In the genomic region with DNA sequence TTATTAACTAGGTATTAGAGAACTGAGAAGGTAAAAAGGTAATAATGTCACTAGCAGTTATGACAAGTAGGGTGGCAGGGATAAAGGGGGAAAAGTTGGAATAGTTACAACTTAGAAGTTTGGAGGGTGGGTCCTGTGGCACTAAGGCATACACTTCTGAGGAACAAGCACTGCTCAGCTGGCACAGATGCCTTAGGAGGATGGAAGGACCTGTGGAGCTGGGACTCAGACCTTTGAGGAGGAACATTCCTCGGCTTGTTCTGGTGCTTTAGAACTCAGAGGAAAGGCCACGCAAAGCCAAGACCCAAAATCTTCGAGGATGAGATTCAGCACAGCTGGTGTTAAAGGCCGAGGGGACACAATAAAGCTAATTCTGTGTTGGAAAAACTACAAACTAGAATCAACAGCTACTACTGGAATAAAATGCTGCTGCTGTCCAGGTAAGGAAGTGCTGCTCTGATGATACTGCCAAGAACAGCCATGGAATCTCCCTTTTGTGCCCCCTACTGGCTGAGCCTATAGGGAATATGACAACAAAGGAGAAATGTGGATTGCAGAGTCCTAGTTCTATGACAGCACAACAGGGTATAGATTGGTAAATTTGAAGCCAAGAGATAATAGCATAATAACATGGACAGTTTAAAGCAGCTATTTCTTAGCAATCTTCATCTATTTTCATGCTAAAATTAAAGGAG, we compare ENCODE assay signal across 8 cellular contexts.
DNase-seq lines count a peak whose midpoint lies in the region; ATAC-seq and TF ChIP-seq lines count a peak whose summit lies in the region.

No MANE protein-coding gene starts in this region.

- H3K4me3 Mint-ChIP-seq in MCF 10A (ENCODE audit: unreplicated experiment): no peak overlapping the region

- H3K36me3 ChIP-seq in breast epithelium (no peaks in the 10 kb centered on the region), hepatocyte (replicated peaks; ENCODE audit: insufficient read depth, low read depth) (no peaks in the 10 kb centered on the region)

- TF ChIP-seq POLR2A in breast epithelium (IDR thresholded peaks at IDR 0.05): no peak

- no peak overlapping the region for H3K27ac Mint-ChIP-seq in MCF 10A (ENCODE audit: low read depth, unreplicated experiment)

- TF ChIP-seq CTCF in MCF 10A (IDR thresholded peaks at IDR 0.05; ENCODE audit: unreplicated experiment): peak; percentile 42
- TF ChIP-seq CTCF in breast epithelium (IDR thresholded peaks at IDR 0.05): no peak
- TF ChIP-seq CTCF in hepatocyte (IDR thresholded peaks at IDR 0.05; ENCODE audit: poor library complexity): peak; percentile 37

- BruUV-seq in MCF 10A (replicated peaks; lab: Mats Ljungman, UMichigan): no TSS peak

- H3K27ac ChIP-seq in breast epithelium (no peak overlapping the region), hepatocyte (no peak overlapping the region)

- H3K4me3 ChIP-seq in breast epithelium (no peak overlapping the region), hepatocyte (no peak overlapping the region)

- H3K36me3 Mint-ChIP-seq in MCF 10A (ENCODE audit: insufficient read depth, unreplicated experiment): no peaks in the 10 kb centered on the region

- intact Hi-C loops in MCF 10A (cut with micrococcal nuclease): loop anchor here (1.0 to 2.0 kb wide), 3 partner anchors 75 to 198 kb away; no protein-coding TSS in a partner anchor
- intact Hi-C loops in breast epithelium (cut with DNase I; ENCODE audit: low total_unique reads): no loop called here

- no peaks in the 10 kb centered on the region for H3K9me3 ChIP-seq in breast epithelium
- no peaks in the 10 kb centered on the region for H3K9me3 ChIP-seq in hepatocyte (ENCODE audit: low read depth)

- H4K20me1 ChIP-seq in hepatocyte (ENCODE audit: insufficient read depth, poor library complexity, severe bottlenecking): no peaks in the 10 kb centered on the region

- H3K4me2 ChIP-seq in hepatocyte: no peak overlapping the region

- POLR2A ChIA-PET in MCF 10A (lab: Yijun Ruan, JAX): no interaction called here

- peaks cover 14% of the 10 kb centered on the region for H3K27me3 Mint-ChIP-seq in MCF 10A (ENCODE audit: insufficient read depth, unreplicated experiment)

- WGBS in hepatocyte (ENCODE audit: low lambda C conversion rate, missing lambda C conversion rate): 70% methylated on average over 4 of the region's 4 CpGs

- no peaks in the 10 kb centered on the region for H3K79me2 ChIP-seq in hepatocyte

- H3K4me1 Mint-ChIP-seq in MCF 10A (ENCODE audit: insufficient read depth, unreplicated experiment): no peaks in the 10 kb centered on the region

- H3K4me1 ChIP-seq in breast epithelium: no peaks in the 10 kb centered on the region
- no peaks in the 10 kb centered on the region for H3K4me1 ChIP-seq in hepatocyte (ENCODE audit: insufficient read depth)

- H3K9me2 ChIP-seq in hepatocyte (replicated peaks; ENCODE audit: insufficient read depth): no peaks in the 10 kb centered on the region

- ATAC-seq in HG02973 (IDR thresholded peaks at IDR 0.05; ENCODE audit: unreplicated experiment): peak; percentile 54
- no peak for ATAC-seq in GM19035 (IDR thresholded peaks at IDR 0.05; ENCODE audit: unreplicated experiment)

- DNase-seq in MCF 10A (ENCODE audit: unreplicated experiment) (peak; percentile 76), breast epithelium (ENCODE audit: low spot score in 2 of 2) (no peak), RPMI8226 (peak; percentile 56), hepatocyte (ENCODE audit: low spot score) (peak; percentile 52), cortex of kidney (lab: John Stamatoyannopoulos, UW) (no peak), GOT3 (lab: John Stamatoyannopoulos, UW) (no peak)

- CTCF ChIA-PET in MCF 10A (lab: Yijun Ruan, JAX): interaction anchor here (0.6 to 1.5 kb wide), 8 partner anchors 8 to 228 kb away, joined by 3 to 6 read pairs (median 4); no protein-coding TSS in a partner anchor

- no peaks in the 10 kb centered on the region for H3K9me3 Mint-ChIP-seq in MCF 10A (ENCODE audit: unreplicated experiment)

- H3K27me3 ChIP-seq in breast epithelium: no peaks in the 10 kb centered on the region
- H3K27me3 ChIP-seq in hepatocyte: no peaks in the 10 kb centered on the region

- no peak overlapping the region for H2AFZ ChIP-seq in hepatocyte

Comparison
In these comparisons a context has a peak if more than half of its experiments do, and no peak if none do; other contexts are left out.
1. DNase-seq: peak in MCF 10A (single experiment), RPMI8226 (single experiment) and hepatocyte (single experiment); none in breast epithelium (0 of 2), cortex of kidney (single experiment) and GOT3 (single experiment).
2. CTCF ChIP-seq: peak in MCF 10A (single experiment) and hepatocyte (single experiment); none in breast epithelium (0 of 3).